ENCODE assay signal across 14 cellular contexts in genomic region chr17:15377200-15377599, GRCh38.
DNase-seq lines count a peak whose midpoint lies in the region; ATAC-seq and TF ChIP-seq lines count a peak whose summit lies in the region.
"Had no signal": no experiment of that assay in that cellular context is flagged by ENCODE, and none has a peak within 500 bp of the region (broad histone marks: within the 10 kb centered on the region; RNA-seq: fewer than 3 reads in every experiment).

No MANE protein-coding gene starts in this region.

- peak; percentile 40 for TF ChIP-seq CTCF in retinal pigment epithelial cell (conservative IDR thresholded peaks at IDR 0.05; ENCODE audit: low read depth, low read length)

- ATAC-seq in SK-N-SH treated with all-trans-retinoic acid at 6 μM for 48 hours (peak; percentile 39; the same call in 2 of the 3 replicates), HG02840 (IDR thresholded peaks at IDR 0.05; ENCODE audit: low FRiP score, unreplicated experiment) (no peak)

- DNase-seq in EH (ENCODE audit: low read depth) (peak; percentile 82), fibroblast of peridontal ligament (ENCODE audit: extremely low read depth) (peak; percentile 72), retinal pigment epithelial cell (ENCODE audit: low read depth) (no peak), NCI-H187 treated with DMSO at 0.1 percent for 48 hours (lab: John Stamatoyannopoulos, UW) (no peak), NCI-H1092 (lab: John Stamatoyannopoulos, UW) (no peak)
- no peak for DNase-seq in activated effector memory CD4-positive, alpha-beta T cell treated with Interleukin-2 at 50 U/mL for 16 hours
- DNase-seq: activated CD4-positive, alpha-beta T cell treated with anti-CD3 and anti-CD28 coated beads for 4 hours; activated naive CD4-positive, alpha-beta T cell; CD8-positive, alpha-beta memory T cell; immature natural killer cell; KG1 had no signal

- peak overlapping the region; percentile 41 for H3K4me3 ChIP-seq in retinal pigment epithelial cell (ENCODE audit: low read length)
- H3K4me3 ChIP-seq: SK-N-MC had no signal

TF ChIP-seq in SK-N-SH treated with all-trans-retinoic acid at 6 μM for 48 hours, 23 proteins besides CTCF, POLR2A, EP300 and RAD21:
- TF ChIP-seq ZFP3 (CRISPR knock-in tag; IDR thresholded peaks at IDR 0.05) = no peak
- no peak for TF ChIP-seq ZFP30 (CRISPR knock-in tag; IDR thresholded peaks at IDR 0.05)
- TF ChIP-seq ZC3H10 (CRISPR knock-in tag; IDR thresholded peaks at IDR 0.05) = no peak
- no peak for TF ChIP-seq ISL1 (CRISPR knock-in tag; IDR thresholded peaks at IDR 0.05)
- TF ChIP-seq TSHZ2 (CRISPR knock-in tag; IDR thresholded peaks at IDR 0.05) = no peak
- no peak for TF ChIP-seq OSR1 (CRISPR knock-in tag; IDR thresholded peaks at IDR 0.05)
- TF ChIP-seq SNAI2 (CRISPR knock-in tag; IDR thresholded peaks at IDR 0.05) = no peak
- TF ChIP-seq, protein P1, sequence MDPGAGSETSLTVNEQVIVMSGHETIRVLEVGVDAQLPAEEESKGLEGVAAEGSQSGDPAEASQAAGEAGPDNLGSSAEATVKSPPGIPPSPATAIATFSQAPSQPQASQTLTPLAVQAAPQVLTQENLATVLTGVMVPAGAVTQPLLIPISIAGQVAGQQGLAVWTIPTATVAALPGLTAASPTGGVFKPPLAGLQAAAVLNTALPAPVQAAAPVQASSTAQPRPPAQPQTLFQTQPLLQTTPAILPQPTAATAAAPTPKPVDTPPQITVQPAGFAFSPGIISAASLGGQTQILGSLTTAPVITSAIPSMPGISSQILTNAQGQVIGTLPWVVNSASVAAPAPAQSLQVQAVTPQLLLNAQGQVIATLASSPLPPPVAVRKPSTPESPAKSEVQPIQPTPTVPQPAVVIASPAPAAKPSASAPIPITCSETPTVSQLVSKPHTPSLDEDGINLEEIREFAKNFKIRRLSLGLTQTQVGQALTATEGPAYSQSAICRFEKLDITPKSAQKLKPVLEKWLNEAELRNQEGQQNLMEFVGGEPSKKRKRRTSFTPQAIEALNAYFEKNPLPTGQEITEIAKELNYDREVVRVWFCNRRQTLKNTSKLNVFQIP (CRISPR knock-in tag; IDR thresholded peaks at IDR 0.05; ENCODE audit: borderline replicate concordance, low read depth) = no peak
- TF ChIP-seq ESRRG (CRISPR knock-in tag; IDR thresholded peaks at IDR 0.05) = no peak
- no peak for TF ChIP-seq ARNTL (CRISPR knock-in tag; IDR thresholded peaks at IDR 0.05; ENCODE audit: borderline replicate concordance, low read depth)
- TF ChIP-seq BACH2 (CRISPR knock-in tag; IDR thresholded peaks at IDR 0.05; ENCODE audit: borderline replicate concordance) = no peak
- no peak for TF ChIP-seq PPARA (CRISPR knock-in tag; IDR thresholded peaks at IDR 0.05; ENCODE audit: borderline replicate concordance)
- TF ChIP-seq, protein P2, sequence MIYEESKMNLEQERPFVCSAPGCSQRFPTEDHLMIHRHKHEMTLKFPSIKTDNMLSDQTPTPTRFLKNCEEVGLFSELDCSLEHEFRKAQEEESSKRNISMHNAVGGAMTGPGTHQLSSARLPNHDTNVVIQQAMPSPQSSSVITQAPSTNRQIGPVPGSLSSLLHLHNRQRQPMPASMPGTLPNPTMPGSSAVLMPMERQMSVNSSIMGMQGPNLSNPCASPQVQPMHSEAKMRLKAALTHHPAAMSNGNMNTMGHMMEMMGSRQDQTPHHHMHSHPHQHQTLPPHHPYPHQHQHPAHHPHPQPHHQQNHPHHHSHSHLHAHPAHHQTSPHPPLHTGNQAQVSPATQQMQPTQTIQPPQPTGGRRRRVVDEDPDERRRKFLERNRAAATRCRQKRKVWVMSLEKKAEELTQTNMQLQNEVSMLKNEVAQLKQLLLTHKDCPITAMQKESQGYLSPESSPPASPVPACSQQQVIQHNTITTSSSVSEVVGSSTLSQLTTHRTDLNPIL (CRISPR knock-in tag; IDR thresholded peaks at IDR 0.05; ENCODE audit: low read depth) = no peak
- no peak for TF ChIP-seq TOX (CRISPR knock-in tag; IDR thresholded peaks at IDR 0.05; ENCODE audit: borderline replicate concordance)
- TF ChIP-seq ZNF8 (CRISPR knock-in tag; IDR thresholded peaks at IDR 0.05) = no peak
- no peak for TF ChIP-seq RARB (CRISPR knock-in tag; IDR thresholded peaks at IDR 0.05)
- TF ChIP-seq, protein P3, sequence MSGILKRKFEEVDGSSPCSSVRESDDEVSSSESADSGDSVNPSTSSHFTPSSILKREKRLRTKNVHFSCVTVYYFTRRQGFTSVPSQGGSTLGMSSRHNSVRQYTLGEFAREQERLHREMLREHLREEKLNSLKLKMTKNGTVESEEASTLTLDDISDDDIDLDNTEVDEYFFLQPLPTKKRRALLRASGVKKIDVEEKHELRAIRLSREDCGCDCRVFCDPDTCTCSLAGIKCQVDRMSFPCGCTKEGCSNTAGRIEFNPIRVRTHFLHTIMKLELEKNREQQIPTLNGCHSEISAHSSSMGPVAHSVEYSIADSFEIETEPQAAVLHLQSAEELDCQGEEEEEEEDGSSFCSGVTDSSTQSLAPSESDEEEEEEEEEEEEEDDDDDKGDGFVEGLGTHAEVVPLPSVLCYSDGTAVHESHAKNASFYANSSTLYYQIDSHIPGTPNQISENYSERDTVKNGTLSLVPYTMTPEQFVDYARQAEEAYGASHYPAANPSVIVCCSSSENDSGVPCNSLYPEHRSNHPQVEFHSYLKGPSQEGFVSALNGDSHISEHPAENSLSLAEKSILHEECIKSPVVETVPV (CRISPR knock-in tag; IDR thresholded peaks at IDR 0.05) = no peak

Comparison
In these comparisons a context has a peak if more than half of its experiments do, and no peak if none do; other contexts are left out.
1. DNase-seq: peak in EH (single experiment) and fibroblast of peridontal ligament (single experiment); none in retinal pigment epithelial cell (single experiment), NCI-H187 treated with DMSO at 0.1 percent for 48 hours (single experiment), NCI-H1092 (single experiment) and activated effector memory CD4-positive, alpha-beta T cell treated with Interleukin-2 at 50 U/mL for 16 hours (single experiment).